Comparison of ENCODE assay signal across 8 cellular contexts in genomic region chr15:67967871-67968423, GRCh38.
DNase-seq lines count a peak whose midpoint lies in the region; ATAC-seq and TF ChIP-seq lines count a peak whose summit lies in the region.

No MANE protein-coding gene starts in this region.

- H3K27ac Mint-ChIP-seq in activated CD8-positive, alpha-beta T cell treated with anti-CD3 and anti-CD28 coated beads, Interleukin-2, amount 10 ng/mL, durations not matched to agents 7 days and 5 days = no peak overlapping the region

- no peak overlapping the region for H3K27ac ChIP-seq in osteoblast (ENCODE audit: low read depth, low read length)

- peak overlapping the region; percentile 90 for H3K4me2 ChIP-seq in osteoblast (ENCODE audit: insufficient read depth, low read length)

- no peaks in the 10 kb centered on the region for H3K9me3 ChIP-seq in osteoblast (ENCODE audit: low read depth, low read length)

- TF ChIP-seq CTCF in osteoblast (IDR thresholded peaks at IDR 0.05; ENCODE audit: extremely low read depth, low read depth, low read length) = no peak

- peak; percentile 17 for DNase-seq in stimulated activated CD4-positive, alpha-beta T cell treated with anti-CD3 and anti-CD28 coated beads, Interleukin-12 subunit alpha, Interleukin-12 subunit beta, amount 100 ng/mL, for 4 hours
- no peak for DNase-seq in stimulated activated CD4-positive, alpha-beta T cell treated with anti-CD3 and anti-CD28 coated beads, Interleukin-1b, Interleukin-23, amount 100 ng/mL, for 48 hours
- DNase-seq in NCI-H1417 treated with DMSO at 0.1 percent for 48 hours (lab: John Stamatoyannopoulos, UW) (peak; percentile 69), Right ventricle myocardium superior (peak; percentile 88), osteoblast (ENCODE audit: insufficient read length, low spot score, missing footprints) (peak; percentile 64), T-helper 1 cell (no peak), SKM-1 treated with dmso at 0.1 percent for 144 hours (lab: John Stamatoyannopoulos, UW; ENCODE audit: unreplicated experiment) (no peak)
- no peak for DNase-seq in activated CD8-positive, alpha-beta T cell treated with anti-CD3 and anti-CD28 coated beads, Interleukin-2, amount 10 ng/mL, durations not matched to agents 7 days and 5 days

- H3K4me1 Mint-ChIP-seq in activated CD8-positive, alpha-beta T cell treated with anti-CD3 and anti-CD28 coated beads, Interleukin-2, amount 10 ng/mL, durations not matched to agents 7 days and 5 days (ENCODE audit: low read depth) = peaks cover 11% of the 10 kb centered on the region

- peak overlapping the region; percentile 92 for H2AFZ ChIP-seq in osteoblast (ENCODE audit: low read length)

- no peaks in the 10 kb centered on the region for H4K20me1 ChIP-seq in osteoblast (ENCODE audit: insufficient read depth, low read length)

- intact Hi-C loops in Right ventricle myocardium superior (cut with DNase I) = no loop called here

- peaks cover 15% of the 10 kb centered on the region for H3K27me3 ChIP-seq in osteoblast (ENCODE audit: insufficient read depth, low read length)

- peaks cover 36% of the 10 kb centered on the region for H3K27me3 Mint-ChIP-seq in activated CD8-positive, alpha-beta T cell treated with anti-CD3 and anti-CD28 coated beads, Interleukin-2, amount 10 ng/mL, durations not matched to agents 7 days and 5 days (ENCODE audit: low read depth)

- peak overlapping the region; percentile 51 for H3K4me3 Mint-ChIP-seq in activated CD8-positive, alpha-beta T cell treated with anti-CD3 and anti-CD28 coated beads, Interleukin-2, amount 10 ng/mL, durations not matched to agents 7 days and 5 days

- CTCF ChIA-PET in activated CD8-positive, alpha-beta T cell treated with anti-CD3 and anti-CD28 coated beads, Interleukin-2, amount 10 ng/mL, durations not matched to agents 7 days and 5 days (lab: Charles Lee) = no interaction called here

- ATAC-seq in activated CD8-positive, alpha-beta T cell treated with anti-CD3 and anti-CD28 coated beads, Interleukin-2, amount 10 ng/mL, durations not matched to agents 7 days and 5 days = peak; percentile 47
- ATAC-seq in Right ventricle myocardium superior (ENCODE audit: poor library complexity) = peak; percentile 94

- H3K4me1 ChIP-seq in osteoblast (ENCODE audit: insufficient read depth, low read length) = peaks cover 9% of the 10 kb centered on the region

- H3K4me3 ChIP-seq in osteoblast (ENCODE audit: insufficient read depth, low read length) = peak overlapping the region; percentile 70

- no peaks in the 10 kb centered on the region for H3K36me3 ChIP-seq in osteoblast (ENCODE audit: insufficient read depth, low read length)

- no peaks in the 10 kb centered on the region for H3K9me3 Mint-ChIP-seq in activated CD8-positive, alpha-beta T cell treated with anti-CD3 and anti-CD28 coated beads, Interleukin-2, amount 10 ng/mL, durations not matched to agents 7 days and 5 days (ENCODE audit: insufficient read depth)

- H3K79me2 ChIP-seq in osteoblast (ENCODE audit: insufficient read depth, low read length) = no peaks in the 10 kb centered on the region

- no peaks in the 10 kb centered on the region for H3K36me3 Mint-ChIP-seq in activated CD8-positive, alpha-beta T cell treated with anti-CD3 and anti-CD28 coated beads, Interleukin-2, amount 10 ng/mL, durations not matched to agents 7 days and 5 days (ENCODE audit: low read depth)

- POLR2A ChIA-PET in activated CD8-positive, alpha-beta T cell treated with anti-CD3 and anti-CD28 coated beads, Interleukin-2, amount 10 ng/mL, durations not matched to agents 7 days and 5 days (lab: Charles Lee) = no interaction called here

Comparison
In these comparisons a context has a peak if more than half of its experiments do, and no peak if none do; other contexts are left out.
1. DNase-seq: peak in stimulated activated CD4-positive, alpha-beta T cell treated with anti-CD3 and anti-CD28 coated beads, Interleukin-12 subunit alpha, Interleukin-12 subunit beta, amount 100 ng/mL, for 4 hours (single experiment), NCI-H1417 treated with DMSO at 0.1 percent for 48 hours (single experiment), Right ventricle myocardium superior (single experiment) and osteoblast (single experiment); none in stimulated activated CD4-positive, alpha-beta T cell treated with anti-CD3 and anti-CD28 coated beads, Interleukin-1b, Interleukin-23, amount 100 ng/mL, for 48 hours (single experiment), activated CD8-positive, alpha-beta T cell treated with anti-CD3 and anti-CD28 coated beads, Interleukin-2, amount 10 ng/mL, durations not matched to agents 7 days and 5 days (single experiment), T-helper 1 cell (0 of 5) and SKM-1 treated with dmso at 0.1 percent for 144 hours (single experiment).